In genomic region chr1:62295921-62296451, GRCh38 we compare ENCODE assay signal across 8 cellular contexts.
DNase-seq lines count a peak whose midpoint lies in the region; ATAC-seq and TF ChIP-seq lines count a peak whose summit lies in the region.
"Had no signal": no experiment of that assay in that cellular context is flagged by ENCODE, and none has a peak within 500 bp of the region (broad histone marks: within the 10 kb centered on the region; RNA-seq: fewer than 3 reads in every experiment).

No MANE protein-coding gene starts in this region.

- peak; percentile 69 for DNase-seq in astrocyte of the cerebellum (ENCODE audit: low read depth)
- DNase-seq in skeletal muscle cell (ENCODE audit: low read depth) = peak; percentile 44
- DNase-seq in AG08396 (ENCODE audit: low spot score) = no peak
- no peak for DNase-seq in NCI-H2196 (lab: John Stamatoyannopoulos, UW; ENCODE audit: unreplicated experiment)
- no peak for DNase-seq in NCI-H82 treated with DMSO at 0.1 percent for 48 hours (lab: John Stamatoyannopoulos, UW; ENCODE audit: unreplicated experiment)
- DNase-seq: endodermal cell had no signal

- H3K4me3 ChIP-seq in astrocyte of the cerebellum (ENCODE audit: low read depth, low read length) (no peak overlapping the region), skeletal muscle cell (ENCODE audit: low read depth, low read length) (no peak overlapping the region)

- peak; percentile 66 for ATAC-seq in GM19455 (IDR thresholded peaks at IDR 0.05; ENCODE audit: unreplicated experiment)
- peak; percentile 75 for ATAC-seq in HG03442 (IDR thresholded peaks at IDR 0.05; ENCODE audit: unreplicated experiment)

- TF ChIP-seq CTCF in astrocyte of the cerebellum (IDR thresholded peaks at IDR 0.05; ENCODE audit: low read depth, low read length, missing control alignments) = no peak

- in situ Hi-C loops in astrocyte of the cerebellum (cut with HindIII; ENCODE audit: low sequenced_read_pairs) = no loop called here

Comparison
In these comparisons a context has a peak if more than half of its experiments do, and no peak if none do; other contexts are left out.
1. DNase-seq: peak in astrocyte of the cerebellum (single experiment) and skeletal muscle cell (single experiment); none in AG08396 (single experiment), NCI-H2196 (single experiment) and NCI-H82 treated with DMSO at 0.1 percent for 48 hours (single experiment).